Comparison of ENCODE assay signal across 25 cellular contexts in genomic region chr1:240998024-240998423, GRCh38.
A peak's percentile ranks its signal among the peaks of the same experiment; 100 is the strongest.
DNase-seq lines count a peak whose midpoint lies in the region; ATAC-seq, FAIRE-seq and TF ChIP-seq lines count a peak whose summit lies in the region.
"Had no signal": no experiment of that assay in that cellular context is flagged by ENCODE, and none has a peak within 500 bp of the region (broad histone marks: within the 10 kb centered on the region; RNA-seq: fewer than 3 reads in every experiment).

No MANE protein-coding gene starts in this region.

- TF ChIP-seq POLR2A in A549 (IDR thresholded peaks at IDR 0.05; ENCODE audit: low read length) (no peak), GM18505 (IDR thresholded peaks at IDR 0.05; ENCODE audit: borderline replicate concordance, extremely low read depth, insufficient read depth, insufficient read length) (no peak)

- H3K4me1 Mint-ChIP-seq in astrocyte (ENCODE audit: low read depth, unreplicated experiment), result peaks cover 6% of the 10 kb centered on the region
- H3K4me1 Mint-ChIP-seq: activated naive CD8-positive, alpha-beta T cell treated with anti-CD3 and anti-CD28 coated beads for 36 hours; CD4-positive, CD25-positive, alpha-beta regulatory T cell had no signal

- no peaks in the 10 kb centered on the region for H3K36me3 Mint-ChIP-seq in astrocyte (ENCODE audit: low read depth, unreplicated experiment)
- H3K36me3 Mint-ChIP-seq: activated naive CD8-positive, alpha-beta T cell treated with anti-CD3 and anti-CD28 coated beads for 36 hours; CD4-positive, CD25-positive, alpha-beta regulatory T cell had no signal

- H3K4me1 ChIP-seq in A549 (no peaks in the 10 kb centered on the region), astrocyte (ENCODE audit: insufficient read depth, low read length) (no peaks in the 10 kb centered on the region), left lung (no peaks in the 10 kb centered on the region), OCI-LY7 (ENCODE audit: insufficient read depth, low read length, poor library complexity, severe bottlenecking) (no peaks in the 10 kb centered on the region)
- H3K4me1 ChIP-seq: lower lobe of right lung, spleen, upper lobe of right lung had no signal

- no peaks in the 10 kb centered on the region for H4K20me1 ChIP-seq in astrocyte (ENCODE audit: insufficient read depth, low read length)
- no peaks in the 10 kb centered on the region for H4K20me1 ChIP-seq in OCI-LY7 (ENCODE audit: insufficient read depth, low read length)

- no peak overlapping the region for H3K4me3 Mint-ChIP-seq in astrocyte (ENCODE audit: unreplicated experiment)
- H3K4me3 Mint-ChIP-seq: activated naive CD8-positive, alpha-beta T cell treated with anti-CD3 and anti-CD28 coated beads for 36 hours; CD4-positive, CD25-positive, alpha-beta regulatory T cell had no signal

- H3K27me3 Mint-ChIP-seq in astrocyte (ENCODE audit: low read depth, unreplicated experiment), result no peaks in the 10 kb centered on the region
- H3K27me3 Mint-ChIP-seq: activated naive CD8-positive, alpha-beta T cell treated with anti-CD3 and anti-CD28 coated beads for 36 hours; CD4-positive, CD25-positive, alpha-beta regulatory T cell had no signal

- peak overlapping the region; percentile 42 for H3K4me2 ChIP-seq in A549
- H3K4me2 ChIP-seq in astrocyte (ENCODE audit: low read length), result peak overlapping the region; percentile 28
- H3K4me2 ChIP-seq in OCI-LY7 (ENCODE audit: low read length), result no peak overlapping the region

- TF ChIP-seq EP300 in A549 (IDR thresholded peaks at IDR 0.05), result no peak

- H3K9ac ChIP-seq in astrocyte (ENCODE audit: low read length), result no peak overlapping the region

- no peaks in the 10 kb centered on the region for H3K27me3 ChIP-seq in astrocyte (ENCODE audit: insufficient read depth, low read length)
- no peaks in the 10 kb centered on the region for H3K27me3 ChIP-seq in left lung
- H3K27me3 ChIP-seq: spleen, stomach, upper lobe of right lung had no signal

- no peak for TF ChIP-seq CTCF in A549 (IDR thresholded peaks at IDR 0.05)
- TF ChIP-seq CTCF in astrocyte (IDR thresholded peaks at IDR 0.05; ENCODE audit: insufficient read depth, low read depth, low read length), result no peak
- no peak for TF ChIP-seq CTCF in left lung (IDR thresholded peaks at IDR 0.05)
- no peak for TF ChIP-seq CTCF in OCI-LY7 (conservative IDR thresholded peaks at IDR 0.05; ENCODE audit: low read length)

- H3K36me3 ChIP-seq in astrocyte (ENCODE audit: insufficient read depth, low read length) (no peaks in the 10 kb centered on the region), left lung (no peaks in the 10 kb centered on the region), OCI-LY7 (ENCODE audit: insufficient read depth, low read length) (no peaks in the 10 kb centered on the region)
- H3K36me3 ChIP-seq: lower lobe of right lung, spleen, stomach, upper lobe of right lung had no signal

- H3K9me3 Mint-ChIP-seq in astrocyte (ENCODE audit: unreplicated experiment), result no peaks in the 10 kb centered on the region
- H3K9me3 Mint-ChIP-seq: activated naive CD8-positive, alpha-beta T cell treated with anti-CD3 and anti-CD28 coated beads for 36 hours had no signal

- intact Hi-C loops in left lung (cut with DNase I), result no loop called here
- intact Hi-C loops in OCI-LY7 (cut with micrococcal nuclease; ENCODE audit: unreplicated experiment), result no loop called here
- intact Hi-C loops in cardiac septum (cut with DNase I), result no loop called here

- no peaks in the 10 kb centered on the region for H3K9me2 ChIP-seq in OCI-LY7 (ENCODE audit: insufficient read depth, low read length)

- no peak for DNase-seq in A549 (ENCODE audit: low read depth in 1 of 2, low spot score in 1 of 2)
- peak; percentile 14 for DNase-seq in GM03348 (ENCODE audit: low spot score)
- peak; percentile 21 for DNase-seq in astrocyte (ENCODE audit: low read depth)
- DNase-seq in left lung, result no peak
- DNase-seq in OCI-LY7 (ENCODE audit: low spot score), result no peak
- no peak for DNase-seq in cardiac septum (ENCODE audit: low spot score)
- DNase-seq in activated CD4-positive, CD25-positive, alpha-beta regulatory T cell treated with anti-CD3 and anti-CD28 coated beads, Interleukin-2, amount 50 U/mL, for 72 hours, result no peak
- DNase-seq: activated CD4-positive, alpha-beta T cell treated with anti-CD3 and anti-CD28 coated beads for 1 hour; activated naive CD8-positive, alpha-beta T cell treated with anti-CD3 and anti-CD28 coated beads for 36 hours; CD4-positive, CD25-positive, alpha-beta regulatory T cell; DND-41; IMR-90; lower lobe of right lung; MM.1S; NCI-H1436 treated with DMSO at 0.1 percent for 48 hours; NCI-H2171 treated with DMSO at 0.1 percent for 48 hours; NCI-H526; spleen; stimulated activated CD4-positive, alpha-beta T cell treated with anti-CD3 and anti-CD28 coated beads, Interleukin-4, amount 100 ng/mL, for 24 hours; stomach; upper lobe of right lung had no signal

- no TSS peak for BruUV-seq in OCI-LY7 (replicated peaks; lab: Mats Ljungman, UMichigan)

- ATAC-seq in A549 (no peak), left lung (peak; percentile 71), GM18505 (IDR thresholded peaks at IDR 0.05; ENCODE audit: unreplicated experiment) (no peak)
- ATAC-seq: lower lobe of right lung, upper lobe of right lung had no signal

- POLR2A ChIA-PET in A549 (lab: Yijun Ruan, JAX) (no interaction called here), OCI-LY7 (lab: Charles Lee) (interaction anchor here (0.6 to 0.7 kb wide), 2 partner anchors 19 to 728 kb away, joined by 3 read pairs; no protein-coding TSS in a partner anchor)

- H3K9me3 ChIP-seq in A549 (no peaks in the 10 kb centered on the region), astrocyte (ENCODE audit: insufficient read depth, low read depth, low read length) (no peaks in the 10 kb centered on the region), left lung (peaks cover 0 to 9% of the 10 kb centered on the region in 2 donors), OCI-LY7 (ENCODE audit: low read length) (no peaks in the 10 kb centered on the region)
- H3K9me3 ChIP-seq: lower lobe of right lung, stomach, upper lobe of right lung had no signal

- H3K4me3 ChIP-seq in A549, result no peak overlapping the region
- H3K4me3 ChIP-seq in astrocyte (ENCODE audit: insufficient read depth, low read depth, low read length), result no peak overlapping the region
- H3K4me3 ChIP-seq in left lung, result no peak overlapping the region
- no peak overlapping the region for H3K4me3 ChIP-seq in OCI-LY7 (ENCODE audit: low read depth, low read length, poor library complexity, severe bottlenecking)
- H3K4me3 ChIP-seq: coronary artery, lower lobe of right lung, spleen, stomach, upper lobe of right lung had no signal

- WGBS in A549 (ENCODE audit: missing lambda C conversion rate), result 4% methylated on average over 5 of the region's 5 CpGs

- TF ChIP-seq RAD21 in A549 (conservative IDR thresholded peaks at IDR 0.05 in 1 of 2, IDR thresholded peaks at IDR 0.05 in 1 of 2), result no peak

- no peak overlapping the region for H3K27ac ChIP-seq in A549
- H3K27ac ChIP-seq in astrocyte (ENCODE audit: low read depth, low read length), result peak overlapping the region; percentile 2
- no peak overlapping the region for H3K27ac ChIP-seq in left lung
- no peak overlapping the region for H3K27ac ChIP-seq in OCI-LY7 (ENCODE audit: low read depth, low read length, poor library complexity, severe bottlenecking)
- H3K27ac ChIP-seq: coronary artery, HL-60, lower lobe of right lung, spleen, stomach, upper lobe of right lung had no signal

- no peak overlapping the region for H2AFZ ChIP-seq in astrocyte (ENCODE audit: low read depth, low read length)
- H2AFZ ChIP-seq in OCI-LY7 (ENCODE audit: low read length), result no peak overlapping the region

- FAIRE-seq in A549 (lab: Jason Lieb, UNC), result no peak
- no peak for FAIRE-seq in astrocyte (lab: Jason Lieb, UNC)
- FAIRE-seq: endometrium had no signal

- H3K79me2 ChIP-seq in astrocyte (ENCODE audit: insufficient read depth, low read length) (no peaks in the 10 kb centered on the region), OCI-LY7 (ENCODE audit: insufficient read depth, low read depth, low read length) (no peaks in the 10 kb centered on the region)

- no peak overlapping the region for H3K27ac Mint-ChIP-seq in astrocyte (ENCODE audit: unreplicated experiment)
- H3K27ac Mint-ChIP-seq: activated naive CD8-positive, alpha-beta T cell treated with anti-CD3 and anti-CD28 coated beads for 36 hours; CD4-positive, CD25-positive, alpha-beta regulatory T cell had no signal

- CTCF ChIA-PET in A549 (lab: Yijun Ruan, JAX), result interaction anchor here (1.6 kb wide), 1 partner anchor 17 kb away, joined by 4 read pairs; no protein-coding TSS in a partner anchor
- CTCF ChIA-PET in OCI-LY7 (lab: Charles Lee; ENCODE audit: unreplicated experiment), result no interaction called here

TF ChIP-seq in A549, 52 proteins besides CTCF, POLR2A, EP300 and RAD21:
- no peak for TF ChIP-seq JUN (IDR thresholded peaks at IDR 0.05)
- no peak for TF ChIP-seq RNF2 (IDR thresholded peaks at IDR 0.05; ENCODE audit: borderline replicate concordance, low read depth)
- TF ChIP-seq MYC (IDR thresholded peaks at IDR 0.05; ENCODE audit: borderline replicate concordance, low read length), result no peak
- no peak for TF ChIP-seq CBX2 (IDR thresholded peaks at IDR 0.05; ENCODE audit: borderline replicate concordance, low read depth)
- no peak for TF ChIP-seq ZFP36 (IDR thresholded peaks at IDR 0.05; ENCODE audit: borderline replicate concordance, partially characterized antibody)
- no peak for TF ChIP-seq RARB (CRISPR knock-in tag; IDR thresholded peaks at IDR 0.05)
- no peak for TF ChIP-seq HOXA7 (CRISPR knock-in tag; IDR thresholded peaks at IDR 0.05)
- no peak for TF ChIP-seq USF2 (IDR thresholded peaks at IDR 0.05)
- no peak for TF ChIP-seq FOSL2 (IDR thresholded peaks at IDR 0.05)
- TF ChIP-seq FOSL2 (CRISPR knock-in tag; IDR thresholded peaks at IDR 0.05), result no peak
- no peak for TF ChIP-seq PHF8 (IDR thresholded peaks at IDR 0.05; ENCODE audit: borderline replicate concordance, low read depth)
- no peak for TF ChIP-seq ZC3H11A (IDR thresholded peaks at IDR 0.05)
- TF ChIP-seq CBX8 (IDR thresholded peaks at IDR 0.05), result no peak
- TF ChIP-seq MAZ (IDR thresholded peaks at IDR 0.05; ENCODE audit: borderline replicate concordance, low read depth, low read length), result no peak
- no peak for TF ChIP-seq HOXB5 (CRISPR knock-in tag; IDR thresholded peaks at IDR 0.05)
- TF ChIP-seq EHMT2 (IDR thresholded peaks at IDR 0.05; ENCODE audit: low read depth), result no peak
- TF ChIP-seq FOSB (CRISPR knock-in tag; IDR thresholded peaks at IDR 0.05), result no peak

Comparison
In these comparisons a context has a peak if more than half of its experiments do, and no peak if none do; other contexts are left out.
1. DNase-seq: peak in GM03348 (single experiment) and astrocyte (single experiment); none in A549 (0 of 2), left lung (0 of 2), OCI-LY7 (single experiment), cardiac septum (single experiment) and activated CD4-positive, CD25-positive, alpha-beta regulatory T cell treated with anti-CD3 and anti-CD28 coated beads, Interleukin-2, amount 50 U/mL, for 72 hours (single experiment).